17 cellular contexts compared by ENCODE assay signal in the genomic region with DNA sequence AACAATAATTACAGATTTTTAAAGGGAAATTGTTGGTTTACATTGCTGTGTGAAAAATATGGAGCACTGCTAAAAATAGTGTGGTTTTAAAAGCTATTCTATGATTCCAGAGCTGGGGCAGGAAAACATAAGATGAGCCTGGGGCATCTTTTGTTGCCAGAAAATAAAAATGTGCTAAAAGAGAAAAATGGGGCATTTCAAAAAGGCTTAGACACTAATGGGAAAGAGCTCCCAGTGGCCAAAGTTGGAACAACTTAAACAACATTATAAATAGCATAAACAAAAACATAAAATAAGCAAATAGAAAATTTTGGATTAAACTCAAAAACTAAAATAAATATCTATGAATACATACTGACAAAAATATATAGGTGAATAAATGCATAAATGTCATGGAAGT.
DNase-seq lines count a peak whose midpoint lies in the region; TF ChIP-seq lines count a peak whose summit lies in the region.
"Had no signal": no experiment of that assay in that cellular context is flagged by ENCODE, and none has a peak within 500 bp of the region (broad histone marks: within the 10 kb centered on the region; RNA-seq: fewer than 3 reads in every experiment).

No MANE protein-coding gene starts in this region.

- H3K27ac Mint-ChIP-seq in Calu3 (ENCODE audit: unreplicated experiment) (no peak overlapping the region), neural crest cell (ENCODE audit: unreplicated experiment) (no peak overlapping the region)
- H3K27ac Mint-ChIP-seq: CD8-positive, alpha-beta T cell had no signal

- no peaks in the 10 kb centered on the region for H3K4me1 Mint-ChIP-seq in Calu3 (ENCODE audit: low read depth, unreplicated experiment)
- peaks cover 28% of the 10 kb centered on the region for H3K4me1 Mint-ChIP-seq in neural crest cell

- H3K36me3 Mint-ChIP-seq in Calu3 (ENCODE audit: insufficient read depth, unreplicated experiment): no peaks in the 10 kb centered on the region
- H3K36me3 Mint-ChIP-seq in neural crest cell (ENCODE audit: low read depth): peaks cover 2% of the 10 kb centered on the region
- H3K36me3 Mint-ChIP-seq: CD8-positive, alpha-beta T cell had no signal

- in situ Hi-C loops in ACHN (cut with HindIII; ENCODE audit: low pct_ligation_motif_present, low pct_unique_long_range_greater_than_20kb, low sequenced_read_pairs): no loop called here

- DNase-seq in Calu3 (no peak), NAMALWA (ENCODE audit: low spot score) (peak; percentile 7), choroid plexus epithelial cell (ENCODE audit: low read depth) (peak; percentile 17), neural crest cell (ENCODE audit: low read depth, low spot score) (no peak), ACHN (no peak), NK-92 (lab: John Stamatoyannopoulos, UW; ENCODE audit: unreplicated experiment) (no peak), HuH-7 (ENCODE audit: low spot score) (no peak)
- DNase-seq in activated CD4-positive, CD25-positive, alpha-beta regulatory T cell treated with anti-CD3 and anti-CD28 coated beads, Interleukin-2, amount 50 U/mL, for 72 hours: no peak
- DNase-seq: activated naive CD4-positive, alpha-beta T cell; CD8-positive, alpha-beta T cell; central memory CD4-positive, alpha-beta T cell; Kasumi-1; lower lobe of right lung; NCI-H2107; nucleus accumbens; stimulated activated naive CD4-positive, alpha-beta T cell had no signal

- peak; percentile 40 for TF ChIP-seq CTCF in Calu3 (IDR thresholded peaks at IDR 0.05; ENCODE audit: unreplicated experiment)
- peak; percentile 33 for TF ChIP-seq CTCF in choroid plexus epithelial cell (conservative IDR thresholded peaks at IDR 0.05; ENCODE audit: low read depth, low read length)
- peak; percentile 59 for TF ChIP-seq CTCF in neural crest cell (conservative IDR thresholded peaks at IDR 0.05)

- no peaks in the 10 kb centered on the region for H3K27me3 Mint-ChIP-seq in Calu3 (ENCODE audit: unreplicated experiment)
- no peaks in the 10 kb centered on the region for H3K27me3 Mint-ChIP-seq in neural crest cell (ENCODE audit: low read depth)

- H3K9me3 Mint-ChIP-seq in Calu3 (ENCODE audit: low read depth, unreplicated experiment): peaks cover under 1% of the 10 kb centered on the region
- no peaks in the 10 kb centered on the region for H3K9me3 Mint-ChIP-seq in neural crest cell
- H3K9me3 Mint-ChIP-seq: CD8-positive, alpha-beta T cell had no signal

- no peak overlapping the region for H3K4me3 Mint-ChIP-seq in Calu3 (ENCODE audit: low read depth, unreplicated experiment)
- H3K4me3 Mint-ChIP-seq in neural crest cell: no peak overlapping the region
- H3K4me3 Mint-ChIP-seq: CD8-positive, alpha-beta T cell had no signal

- CTCF ChIA-PET in Calu3 (lab: Charles Lee): interaction anchor here (0.7 to 1.0 kb wide), 2 partner anchors 15 to 44 kb away, joined by 3 read pairs; no protein-coding TSS in a partner anchor

- BruUV-seq in Calu3 (replicated peaks; lab: Mats Ljungman, UMichigan): no TSS peak

- H3K4me3 ChIP-seq in choroid plexus epithelial cell (ENCODE audit: low read depth, low read length): no peak overlapping the region
- H3K4me3 ChIP-seq: lower lobe of right lung, vagina had no signal

- intact Hi-C loops in Calu3 (cut with micrococcal nuclease; ENCODE audit: unreplicated experiment): no loop called here

Comparison
In these comparisons a context has a peak if more than half of its experiments do, and no peak if none do; other contexts are left out.
1. DNase-seq: peak in NAMALWA (single experiment) and choroid plexus epithelial cell (single experiment); none in Calu3 (single experiment), neural crest cell (single experiment), ACHN (single experiment), NK-92 (single experiment), HuH-7 (single experiment) and activated CD4-positive, CD25-positive, alpha-beta regulatory T cell treated with anti-CD3 and anti-CD28 coated beads, Interleukin-2, amount 50 U/mL, for 72 hours (single experiment).
2. Peak in every context shown above with its lines, with median percentiles within 50 percentile points of each other: CTCF ChIP-seq.